Comparison of ENCODE assay signal across 2 cellular contexts in genomic region chr4:38084984-38085383, GRCh38.
TF ChIP-seq lines count a peak whose summit lies in the region.

No MANE protein-coding gene starts in this region.

TF ChIP-seq in SK-N-SH treated with all-trans-retinoic acid at 6 μM for 48 hours, 23 proteins besides CTCF, POLR2A, EP300 and RAD21 (continued from another document):
- TF ChIP-seq PATZ1 (CRISPR knock-in tag; IDR thresholded peaks at IDR 0.05; ENCODE audit: borderline replicate concordance) (no peak), ESRRG (CRISPR knock-in tag; IDR thresholded peaks at IDR 0.05) (no peak), ISL1 (CRISPR knock-in tag; IDR thresholded peaks at IDR 0.05) (peak; percentile 44; the same call in 1 of the 2 replicates)
- TF ChIP-seq, protein P1, sequence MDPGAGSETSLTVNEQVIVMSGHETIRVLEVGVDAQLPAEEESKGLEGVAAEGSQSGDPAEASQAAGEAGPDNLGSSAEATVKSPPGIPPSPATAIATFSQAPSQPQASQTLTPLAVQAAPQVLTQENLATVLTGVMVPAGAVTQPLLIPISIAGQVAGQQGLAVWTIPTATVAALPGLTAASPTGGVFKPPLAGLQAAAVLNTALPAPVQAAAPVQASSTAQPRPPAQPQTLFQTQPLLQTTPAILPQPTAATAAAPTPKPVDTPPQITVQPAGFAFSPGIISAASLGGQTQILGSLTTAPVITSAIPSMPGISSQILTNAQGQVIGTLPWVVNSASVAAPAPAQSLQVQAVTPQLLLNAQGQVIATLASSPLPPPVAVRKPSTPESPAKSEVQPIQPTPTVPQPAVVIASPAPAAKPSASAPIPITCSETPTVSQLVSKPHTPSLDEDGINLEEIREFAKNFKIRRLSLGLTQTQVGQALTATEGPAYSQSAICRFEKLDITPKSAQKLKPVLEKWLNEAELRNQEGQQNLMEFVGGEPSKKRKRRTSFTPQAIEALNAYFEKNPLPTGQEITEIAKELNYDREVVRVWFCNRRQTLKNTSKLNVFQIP (CRISPR knock-in tag; IDR thresholded peaks at IDR 0.05; ENCODE audit: borderline replicate concordance, low read depth), result no peak
TF ChIP-seq in SK-N-SH treated with all-trans-retinoic acid at 6 μM for 48 hours: peak in this region for 1.

TF ChIP-seq in SK-N-SH, 30 proteins besides CTCF, POLR2A, EP300 and RAD21 (continued from another document):
- no peak for TF ChIP-seq MAX (IDR thresholded peaks at IDR 0.05; ENCODE audit: low read depth)
- no peak for TF ChIP-seq GATA2 (CRISPR knock-in tag; IDR thresholded peaks at IDR 0.05)
- no peak for TF ChIP-seq MEF2A (IDR thresholded peaks at IDR 0.05; ENCODE audit: borderline replicate concordance, low read depth)
- TF ChIP-seq SMC3 (IDR thresholded peaks at IDR 0.05; ENCODE audit: low read depth, low read length), result no peak
- no peak for TF ChIP-seq TCF12 (IDR thresholded peaks at IDR 0.05)
- TF ChIP-seq FOXJ3 (CRISPR knock-in tag; IDR thresholded peaks at IDR 0.05), result no peak
- no peak for TF ChIP-seq SIN3A (IDR thresholded peaks at IDR 0.05; ENCODE audit: borderline replicate concordance, low read depth, low read length)
- no peak for TF ChIP-seq TEAD4 (IDR thresholded peaks at IDR 0.05; ENCODE audit: borderline replicate concordance, insufficient read depth)
- TF ChIP-seq RFX5 (IDR thresholded peaks at IDR 0.05; ENCODE audit: low read length), result no peak
TF ChIP-seq in SK-N-SH: peak in this region for 0.
